Comparison of ENCODE assay signal across 22 cellular contexts in genomic region chr12:78060186-78060585, GRCh38.
A peak's percentile ranks its signal among the peaks of the same experiment; 100 is the strongest.
DNase-seq lines count a peak whose midpoint lies in the region; ATAC-seq, FAIRE-seq and TF ChIP-seq lines count a peak whose summit lies in the region.
"Had no signal": no experiment of that assay in that cellular context is flagged by ENCODE, and none has a peak within 500 bp of the region (broad histone marks: within the 10 kb centered on the region; RNA-seq: fewer than 3 reads in every experiment).

No MANE protein-coding gene starts in this region.

- H3K27ac Mint-ChIP-seq in osteocyte (ENCODE audit: unreplicated experiment): peak overlapping the region; percentile 16
- H3K27ac Mint-ChIP-seq: activated CD4-positive, alpha-beta memory T cell treated with anti-CD3 and anti-CD28 coated beads, Interleukin-2, amount 10 ng/mL, durations not matched to agents 7 days and 5 days; H9; memory B cell had no signal

- peaks cover 2% of the 10 kb centered on the region for H3K36me3 Mint-ChIP-seq in osteocyte (ENCODE audit: unreplicated experiment)
- H3K36me3 Mint-ChIP-seq: memory B cell had no signal

- H4K20me1 ChIP-seq in fibroblast of lung (ENCODE audit: control insufficient read depth, extremely low read depth, insufficient read depth, low read length): no peaks in the 10 kb centered on the region
- H4K20me1 ChIP-seq: BLaER1 treated with 17β-estradiol and CSF1 and Interleukin-3, amounts not matched to agents 10 nM and 100 nM had no signal

- no peak overlapping the region for H3K9ac ChIP-seq in fibroblast of lung (ENCODE audit: insufficient read depth, low read length)
- H3K9ac ChIP-seq: BLaER1 treated with 17β-estradiol and CSF1 and Interleukin-3, amounts not matched to agents 10 nM and 100 nM had no signal

- H3K4me1 Mint-ChIP-seq in osteocyte (ENCODE audit: unreplicated experiment): peaks cover 40% of the 10 kb centered on the region
- H3K4me1 Mint-ChIP-seq: activated CD4-positive, alpha-beta memory T cell treated with anti-CD3 and anti-CD28 coated beads, Interleukin-2, amount 10 ng/mL, durations not matched to agents 7 days and 5 days; H9; memory B cell had no signal

- DNase-seq in ELR (ENCODE audit: low read depth) (peak; percentile 78), RWPE2 (ENCODE audit: low spot score) (no peak), fibroblast of lung (ENCODE audit: low read depth in 2 of 2) (peak; percentile 66 to 82), osteocyte (ENCODE audit: extremely low spot score, unreplicated experiment) (no peak), DMS79 treated with DMSO at 0.1 percent for 48 hours (lab: John Stamatoyannopoulos, UW) (no peak), amniotic stem cell (lab: John Stamatoyannopoulos, UW) (no peak), urothelium cell line (ENCODE audit: low spot score) (no peak)
- DNase-seq: activated CD4-positive, alpha-beta memory T cell treated with anti-CD3 and anti-CD28 coated beads, Interleukin-2, amount 10 ng/mL, durations not matched to agents 7 days and 5 days; dorsolateral prefrontal cortex; H9; NCI-H1436; NCI-H446 treated with DMSO at 0.1 percent for 48 hours; stimulated activated CD4-positive, alpha-beta T cell treated with anti-CD3 and anti-CD28 coated beads, Interleukin-4, amount 100 ng/mL, for 4 hours; transverse colon had no signal

- H3K27me3 ChIP-seq in RWPE2 (ENCODE audit: insufficient read depth, poor library complexity, severe bottlenecking) (no peaks in the 10 kb centered on the region), fibroblast of lung (ENCODE audit: control insufficient read depth, insufficient read depth, low read length) (no peaks in the 10 kb centered on the region)
- H3K27me3 ChIP-seq: BLaER1 treated with 17β-estradiol and CSF1 and Interleukin-3, amounts not matched to agents 10 nM and 100 nM; dorsolateral prefrontal cortex; transverse colon had no signal

- H3K4me3 ChIP-seq in RWPE2 (ENCODE audit: severe bottlenecking): no peak overlapping the region
- no peak overlapping the region for H3K4me3 ChIP-seq in fibroblast of lung (replicated peaks in 1 of 4; ENCODE audit: control extremely low read depth in 1 of 4, insufficient read depth in 1 of 4, low read depth in 3 of 4, low read length in 4 of 4)
- H3K4me3 ChIP-seq: BLaER1 treated with 17β-estradiol and CSF1 and Interleukin-3, amounts not matched to agents 10 nM and 100 nM; dorsolateral prefrontal cortex; K562; transverse colon had no signal

- ATAC-seq in RWPE2 (ENCODE audit: low read depth) (peak; percentile 35; the same call in 1 of the 3 replicates), HG02981 (IDR thresholded peaks at IDR 0.05; ENCODE audit: unreplicated experiment) (no peak)
- ATAC-seq: K562, sciatic nerve, SK-N-SH treated with all-trans-retinoic acid at 6 μM for 48 hours had no signal

- no peaks in the 10 kb centered on the region for H3K9me3 Mint-ChIP-seq in osteocyte (ENCODE audit: unreplicated experiment)
- H3K9me3 Mint-ChIP-seq: activated CD4-positive, alpha-beta memory T cell treated with anti-CD3 and anti-CD28 coated beads, Interleukin-2, amount 10 ng/mL, durations not matched to agents 7 days and 5 days; H9; memory B cell; neural crest cell had no signal

- no peak overlapping the region for H2AFZ ChIP-seq in fibroblast of lung (ENCODE audit: low read length)

- H3K4me1 ChIP-seq in RWPE2 (ENCODE audit: insufficient read depth, poor library complexity, severe bottlenecking) (no peaks in the 10 kb centered on the region), fibroblast of lung (ENCODE audit: control insufficient read depth, extremely low read depth, insufficient read depth, low read length) (no peaks in the 10 kb centered on the region)
- H3K4me1 ChIP-seq: transverse colon had no signal

- no peaks in the 10 kb centered on the region for H3K27me3 Mint-ChIP-seq in osteocyte (ENCODE audit: unreplicated experiment)
- H3K27me3 Mint-ChIP-seq: activated CD4-positive, alpha-beta memory T cell treated with anti-CD3 and anti-CD28 coated beads, Interleukin-2, amount 10 ng/mL, durations not matched to agents 7 days and 5 days; memory B cell had no signal

- H3K27ac ChIP-seq in RWPE2 (ENCODE audit: poor library complexity, severe bottlenecking): no peak overlapping the region
- no peak overlapping the region for H3K27ac ChIP-seq in fibroblast of lung (ENCODE audit: insufficient read depth, low read length)
- H3K27ac ChIP-seq: BLaER1 treated with 17β-estradiol and CSF1 and Interleukin-3, amounts not matched to agents 10 nM and 100 nM; dorsolateral prefrontal cortex; transverse colon had no signal

- H3K9me3 ChIP-seq in RWPE2 (ENCODE audit: severe bottlenecking) (no peaks in the 10 kb centered on the region), fibroblast of lung (ENCODE audit: control insufficient read depth, insufficient read depth, low read depth, low read length) (no peaks in the 10 kb centered on the region)
- H3K9me3 ChIP-seq: BLaER1 treated with 17β-estradiol and CSF1 and Interleukin-3, amounts not matched to agents 10 nM and 100 nM; transverse colon had no signal

- no peak overlapping the region for H3K4me2 ChIP-seq in fibroblast of lung (ENCODE audit: extremely low read depth, insufficient read depth, low read length)
- H3K4me2 ChIP-seq: BLaER1 treated with 17β-estradiol and CSF1 and Interleukin-3, amounts not matched to agents 10 nM and 100 nM had no signal

- H3K4me3 Mint-ChIP-seq in osteocyte (ENCODE audit: unreplicated experiment): no peak overlapping the region
- H3K4me3 Mint-ChIP-seq: activated CD4-positive, alpha-beta memory T cell treated with anti-CD3 and anti-CD28 coated beads, Interleukin-2, amount 10 ng/mL, durations not matched to agents 7 days and 5 days; H9; memory B cell; neural crest cell had no signal

- TF ChIP-seq CTCF in RWPE2 (IDR thresholded peaks at IDR 0.05; ENCODE audit: poor library complexity, severe bottlenecking) (no peak), fibroblast of lung (conservative IDR thresholded peaks at IDR 0.05 in 1 of 2, IDR thresholded peaks at IDR 0.05 in 1 of 2; ENCODE audit: low read depth in 1 of 2, low read length in 2 of 2) (no peak), osteocyte (IDR thresholded peaks at IDR 0.05) (no peak)

- no peak for FAIRE-seq in urothelium cell line (lab: Jason Lieb, UNC)
- FAIRE-seq: frontal cortex, K562 had no signal

- no peaks in the 10 kb centered on the region for H3K36me3 ChIP-seq in RWPE2 (ENCODE audit: low read depth)
- peaks cover 3% of the 10 kb centered on the region for H3K36me3 ChIP-seq in fibroblast of lung (ENCODE audit: control insufficient read depth, insufficient read depth, low read length)
- H3K36me3 ChIP-seq: BLaER1 treated with 17β-estradiol and CSF1 and Interleukin-3, amounts not matched to agents 10 nM and 100 nM; transverse colon had no signal

- peaks cover 12% of the 10 kb centered on the region for H3K79me2 ChIP-seq in fibroblast of lung (ENCODE audit: control insufficient read depth, insufficient read depth, low read length)

Comparison
In these comparisons a context has a peak if more than half of its experiments do, and no peak if none do; other contexts are left out.
1. DNase-seq: peak in ELR (single experiment) and fibroblast of lung (2 of 2); none in RWPE2 (single experiment), osteocyte (single experiment), DMS79 treated with DMSO at 0.1 percent for 48 hours (single experiment), amniotic stem cell (single experiment) and urothelium cell line (single experiment).